8 cellular contexts compared by ENCODE assay signal in the genomic region with DNA sequence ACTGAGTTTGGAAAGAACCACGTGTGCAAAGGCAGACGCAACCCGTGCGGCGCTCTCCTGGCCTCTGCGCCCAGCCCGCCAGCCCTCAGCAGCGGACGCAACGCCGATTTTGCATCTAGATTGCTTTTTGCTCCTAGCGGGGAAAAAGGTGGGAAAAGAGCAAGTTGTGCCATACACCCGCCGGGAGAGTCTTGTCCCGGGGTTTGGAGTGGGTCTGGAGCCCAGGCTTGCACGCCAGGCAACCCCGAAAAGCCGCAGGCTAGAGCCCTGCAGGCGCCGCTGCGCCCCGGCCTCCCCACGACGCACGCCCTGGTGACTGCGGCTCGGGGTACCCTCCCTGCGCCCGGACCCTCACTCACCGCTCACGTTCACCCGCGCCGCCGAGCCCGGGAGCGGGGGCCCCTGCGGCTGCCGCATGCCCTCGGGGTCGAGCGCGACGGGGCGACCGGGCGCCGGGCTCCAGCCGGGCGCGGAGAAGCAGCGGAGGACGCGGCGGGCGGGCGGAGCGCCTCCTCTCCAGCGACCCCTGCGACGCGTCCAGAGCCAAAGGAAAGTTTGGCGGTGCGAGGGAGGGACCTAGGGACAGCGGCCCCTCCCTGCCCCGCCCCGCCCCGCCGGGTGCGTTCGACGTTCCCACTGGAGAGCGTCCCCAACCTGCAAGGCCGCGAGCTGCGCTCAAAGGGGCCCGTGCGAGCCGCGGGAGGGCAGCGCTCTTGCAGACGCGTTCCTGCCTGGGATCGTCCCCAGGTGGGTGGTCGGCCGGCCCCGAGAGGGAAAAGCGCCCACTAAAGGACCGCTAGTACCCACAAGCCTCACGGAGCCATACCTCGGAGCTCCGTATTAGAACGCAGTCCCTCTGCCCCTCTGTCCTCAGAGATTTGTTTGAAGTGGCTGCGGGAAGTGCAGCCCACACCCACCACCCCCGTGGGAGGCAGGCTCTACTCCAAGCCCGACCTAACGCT. TPM values are rescaled to one million over a fixed set of nuclear protein-coding genes. Genes with fewer than 3 reads are reported as not detected.
DNase-seq lines count a peak whose midpoint lies in the region; ATAC-seq and TF ChIP-seq lines count a peak whose summit lies in the region.

A gene with protein sequence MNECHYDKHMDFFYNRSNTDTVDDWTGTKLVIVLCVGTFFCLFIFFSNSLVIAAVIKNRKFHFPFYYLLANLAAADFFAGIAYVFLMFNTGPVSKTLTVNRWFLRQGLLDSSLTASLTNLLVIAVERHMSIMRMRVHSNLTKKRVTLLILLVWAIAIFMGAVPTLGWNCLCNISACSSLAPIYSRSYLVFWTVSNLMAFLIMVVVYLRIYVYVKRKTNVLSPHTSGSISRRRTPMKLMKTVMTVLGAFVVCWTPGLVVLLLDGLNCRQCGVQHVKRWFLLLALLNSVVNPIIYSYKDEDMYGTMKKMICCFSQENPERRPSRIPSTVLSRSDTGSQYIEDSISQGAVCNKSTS (minus strand): TSS at position 550 of the 962 bp plus-strand sequence. CDS start 27,086 bp downstream, outside the sequence.

- peaks cover 4% of the 10 kb centered on the region for H3K4me1 ChIP-seq in cardiac muscle cell (ENCODE audit: low read depth)

- no peak within 1 kb of the TSS for H3K27ac ChIP-seq in CD4-positive, alpha-beta T cell (ENCODE audit: low read depth, low read length)
- no peak within 1 kb of the TSS for H3K27ac ChIP-seq in cardiac muscle cell

- H3K4me3 Mint-ChIP-seq in CD4-positive, alpha-beta T cell: peak within 1 kb of the TSS; percentile 82

- H3K9me3 Mint-ChIP-seq in CD4-positive, alpha-beta T cell: no peaks in the 10 kb centered on the region

- ATAC-seq in CD4-positive, alpha-beta T cell (ENCODE audit: poor library complexity): no peak
- ATAC-seq in GM18511 (IDR thresholded peaks at IDR 0.05; ENCODE audit: unreplicated experiment): no peak

- intact Hi-C loops in CD4-positive, alpha-beta T cell (cut with DNase I, micrococcal nuclease): no loop called here

- H3K36me3 ChIP-seq in cardiac muscle cell: no peaks in the 10 kb centered on the region

- H3K4me1 Mint-ChIP-seq in CD4-positive, alpha-beta T cell (ENCODE audit: low read depth): peaks cover 21% of the 10 kb centered on the region

- H3K36me3 Mint-ChIP-seq in CD4-positive, alpha-beta T cell (ENCODE audit: low read depth): no peaks in the 10 kb centered on the region

- POLR2A ChIA-PET in CD4-positive, alpha-beta T cell (lab: Charles Lee): no interaction called here

- no peaks in the 10 kb centered on the region for H3K9me3 ChIP-seq in CD4-positive, alpha-beta T cell (ENCODE audit: control insufficient read depth, low read length)
- no peaks in the 10 kb centered on the region for H3K9me3 ChIP-seq in cardiac muscle cell (ENCODE audit: low read depth)

- TF ChIP-seq CTCF in CD4-positive, alpha-beta T cell (IDR thresholded peaks at IDR 0.05): no peak
- TF ChIP-seq CTCF in cardiac muscle cell (IDR thresholded peaks at IDR 0.05; ENCODE audit: low read depth, low read length): no peak

- H3K27me3 ChIP-seq in CD4-positive, alpha-beta T cell (ENCODE audit: control insufficient read depth, insufficient read depth, low read length): peaks cover 15% of the 10 kb centered on the region
- H3K27me3 ChIP-seq in cardiac muscle cell: peaks cover 32% of the 10 kb centered on the region

- CTCF ChIA-PET in CD4-positive, alpha-beta T cell (lab: Charles Lee): interaction anchor here (0.7 kb wide), 1 partner anchor 8 kb away, joined by 3 read pairs; no protein-coding TSS in a partner anchor

- H3K27ac Mint-ChIP-seq in CD4-positive, alpha-beta T cell: no peak within 1 kb of the TSS

- H3K27me3 Mint-ChIP-seq in CD4-positive, alpha-beta T cell: peaks cover 44% of the 10 kb centered on the region

- H3K4me3 ChIP-seq in cardiac muscle cell: peak within 1 kb of the TSS; percentile 46
- H3K4me3 ChIP-seq in skeletal muscle cell (ENCODE audit: low read depth, low read length): peak within 1 kb of the TSS; percentile 45

- peak in 1 of 10 experiments; percentile 13 for DNase-seq in CD4-positive, alpha-beta T cell
- DNase-seq in NCI-H1048 (lab: John Stamatoyannopoulos, UW) (peak; percentile 9), cardiac muscle cell (ENCODE audit: low read depth in 1 of 2, low spot score in 1 of 2) (peak; percentile 35 to 87), skeletal muscle cell (ENCODE audit: low read depth) (no peak), LoVo (ENCODE audit: low spot score) (no peak), putamen (ENCODE audit: low spot score) (no peak)
- DNase-seq in activated T-cell treated with anti-CD3 and anti-CD28 coated beads, Interleukin-2, amount 50 U/mL, for 48 hours: peak; percentile 41 to 52

RNA-seq across cellular contexts. Expression of the gene that starts here (rescaled TPM):
- under 1 TPM; 0.25 to 0.87 TPM for total RNA-seq in CD4-positive, alpha-beta T cell
- total RNA-seq in cardiac muscle cell: 8.9 and 11.1 TPM in 2 replicates
- polyA plus RNA-seq in cardiac muscle cell: 5.1 and 6.1 TPM in 2 replicates

Comparison
In these comparisons a context has a peak if more than half of its experiments do, and no peak if none do; other contexts are left out.
1. DNase-seq: peak in NCI-H1048 (single experiment), activated T-cell treated with anti-CD3 and anti-CD28 coated beads, Interleukin-2, amount 50 U/mL, for 48 hours (2 of 2) and cardiac muscle cell (2 of 2); none in skeletal muscle cell (single experiment), LoVo (single experiment) and putamen (single experiment).